Comparison of ENCODE assay signal across 12 cellular contexts in the genomic region with DNA sequence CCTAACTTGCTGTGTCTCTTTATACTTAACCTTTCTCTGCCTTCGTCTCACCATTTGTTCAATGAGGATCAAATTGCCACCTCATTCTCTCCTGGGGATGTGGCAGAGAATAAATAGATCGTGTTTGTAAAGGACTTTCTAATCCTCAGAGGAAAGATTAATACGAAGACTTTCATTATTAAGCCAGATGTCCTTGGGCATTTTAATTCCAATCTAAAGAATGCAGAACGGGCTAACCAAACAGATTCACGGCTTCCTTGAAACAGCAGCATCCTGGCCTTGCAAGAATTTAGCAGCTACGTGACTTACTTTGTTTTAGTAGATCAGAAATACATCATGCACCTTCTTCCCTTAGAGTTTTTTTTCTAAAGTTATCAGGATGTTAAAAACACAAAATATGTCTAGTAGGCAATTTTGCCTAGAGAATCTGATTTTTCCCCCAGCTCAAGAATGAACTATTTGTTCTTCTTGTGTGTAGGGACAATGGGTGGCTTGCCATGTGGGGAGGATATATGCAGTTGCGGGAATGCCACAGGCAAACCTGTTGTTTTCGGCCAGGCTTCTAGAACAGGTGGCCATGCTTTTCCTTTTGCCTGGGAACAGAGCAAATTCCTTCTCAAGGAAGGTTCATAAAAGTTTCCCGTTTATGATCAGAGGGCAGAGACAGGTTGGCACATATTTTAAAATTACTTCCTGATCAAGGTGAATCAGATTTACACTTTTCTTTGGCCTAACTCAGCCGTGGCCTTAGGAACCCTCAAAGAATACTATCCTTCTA. TPM values are rescaled to one million over a fixed set of nuclear protein-coding genes. Genes with fewer than 3 reads are reported as not detected.
DNase-seq lines count a peak whose midpoint lies in the region; ATAC-seq and TF ChIP-seq lines count a peak whose summit lies in the region.
"Had no signal": no experiment of that assay in that cellular context is flagged by ENCODE, and none has a peak within 500 bp of the region (broad histone marks: within the 10 kb centered on the region; RNA-seq: fewer than 3 reads in every experiment).

No MANE protein-coding gene starts in this region.

- H3K4me3 Mint-ChIP-seq in Caco-2 (ENCODE audit: unreplicated experiment), result peak overlapping the region; percentile 95
- H3K4me3 Mint-ChIP-seq in endothelial cell (ENCODE audit: unreplicated experiment), result peak overlapping the region; percentile 42
- peak overlapping the region; percentile 87 to 97 (median 96) for H3K4me3 Mint-ChIP-seq in nephron
- H3K4me3 Mint-ChIP-seq: CD8-positive, alpha-beta memory T cell had no signal

- no peaks in the 10 kb centered on the region for H3K9me3 Mint-ChIP-seq in Caco-2 (ENCODE audit: unreplicated experiment)
- H3K9me3 Mint-ChIP-seq in endothelial cell (ENCODE audit: unreplicated experiment), result no peaks in the 10 kb centered on the region
- no peaks in the 10 kb centered on the region for H3K9me3 Mint-ChIP-seq in nephron

- BruUV-seq in Caco-2 (replicated peaks; lab: Mats Ljungman, UMichigan), result no TSS peak

- no peak overlapping the region for H3K4me3 ChIP-seq in Caco-2 (ENCODE audit: low read depth, low read length)

- no peaks in the 10 kb centered on the region for H3K36me3 ChIP-seq in Caco-2 (ENCODE audit: control insufficient read depth, insufficient read depth, low read length)

- ATAC-seq in GM19324 (IDR thresholded peaks at IDR 0.05; ENCODE audit: low FRiP score, unreplicated experiment) (no peak), GM18873 (IDR thresholded peaks at IDR 0.05; ENCODE audit: low FRiP score, unreplicated experiment) (no peak)

- intact Hi-C loops in Caco-2 (cut with micrococcal nuclease; ENCODE audit: unreplicated experiment), result loop anchor here (5.0 kb wide), 1 partner anchor 425 kb away; no protein-coding TSS in a partner anchor

- CTCF ChIA-PET in Caco-2 (lab: Charles Lee), result no interaction called here

- H3K4me1 ChIP-seq in Caco-2, result peaks cover 40% of the 10 kb centered on the region

- H3K36me3 Mint-ChIP-seq in Caco-2 (ENCODE audit: insufficient read depth, unreplicated experiment) (peaks cover 17% of the 10 kb centered on the region), endothelial cell (ENCODE audit: low read depth, unreplicated experiment) (no peaks in the 10 kb centered on the region), nephron (ENCODE audit: low read depth) (no peaks in the 10 kb centered on the region)
- H3K36me3 Mint-ChIP-seq: CD8-positive, alpha-beta memory T cell had no signal

- H3K9me3 ChIP-seq in Caco-2, result no peaks in the 10 kb centered on the region

- DNase-seq in Caco-2, result no peak
- peak; percentile 29 to 84 for DNase-seq in NCI-H524 (lab: John Stamatoyannopoulos, UW)
- no peak for DNase-seq in endothelial cell (ENCODE audit: low spot score)
- no peak for DNase-seq in stimulated activated CD4-positive, alpha-beta T cell treated with anti-CD3 and anti-CD28 coated beads, Interleukin-4, amount 100 ng/mL, for 24 hours
- DNase-seq in SKM-1 (lab: John Stamatoyannopoulos, UW; ENCODE audit: unreplicated experiment), result no peak
- DNase-seq: activated CD4-positive, CD25-positive, alpha-beta regulatory T cell treated with anti-CD3 and anti-CD28 coated beads, Interleukin-2, amount 50 U/mL, for 72 hours; activated gamma-delta T cell treated with Interleukin-2 at 50 U/mL for 16 hours; CD8-positive, alpha-beta memory T cell; RPMI8226 had no signal

- TF ChIP-seq CTCF in Caco-2 (IDR thresholded peaks at IDR 0.05; ENCODE audit: insufficient read depth in 1 of 2, low read depth in 1 of 2, low read length in 1 of 2, severe bottlenecking in 1 of 2, unreplicated experiment in 1 of 2) (no peak), endothelial cell (IDR thresholded peaks at IDR 0.05; ENCODE audit: unreplicated experiment) (no peak), nephron (IDR thresholded peaks at IDR 0.05; ENCODE audit: unreplicated experiment in 3 of 3) (no peak)

- H3K4me1 Mint-ChIP-seq in Caco-2 (ENCODE audit: low read depth, unreplicated experiment), result peaks cover 15% of the 10 kb centered on the region
- peaks cover 32% of the 10 kb centered on the region for H3K4me1 Mint-ChIP-seq in endothelial cell (ENCODE audit: unreplicated experiment)
- peaks cover 62% of the 10 kb centered on the region for H3K4me1 Mint-ChIP-seq in nephron

- H3K27me3 ChIP-seq in Caco-2 (replicated peaks; ENCODE audit: control insufficient read depth, insufficient read depth, low read length), result no peaks in the 10 kb centered on the region

- H3K27ac Mint-ChIP-seq in Caco-2 (ENCODE audit: unreplicated experiment) (peak overlapping the region; percentile 39), endothelial cell (ENCODE audit: unreplicated experiment) (peak overlapping the region; percentile 75), nephron (peak overlapping the region; percentile 89 to 91 (median 90))
- H3K27ac Mint-ChIP-seq: CD8-positive, alpha-beta memory T cell had no signal

- POLR2A ChIA-PET in Caco-2 (lab: Charles Lee), result no interaction called here

- H3K27me3 Mint-ChIP-seq in Caco-2 (ENCODE audit: insufficient read depth, unreplicated experiment), result no peaks in the 10 kb centered on the region
- H3K27me3 Mint-ChIP-seq in endothelial cell (ENCODE audit: unreplicated experiment), result peaks cover 3% of the 10 kb centered on the region
- H3K27me3 Mint-ChIP-seq in nephron (ENCODE audit: low read depth), result no peaks in the 10 kb centered on the region

RNA-seq across cellular contexts. Expression of a gene that starts 3.0 kb away (rescaled TPM):
- total RNA-seq in Caco-2 (2022) (54.0 and 61.3 TPM in 2 replicates), endothelial cell (ENCODE audit: unreplicated experiment) (61.8 TPM)
- total RNA-seq: CD8-positive, alpha-beta memory T cell had no signal

Comparison
In these comparisons a context has a peak if more than half of its experiments do, and no peak if none do; other contexts are left out.
1. DNase-seq: peak in NCI-H524 (2 of 2); none in Caco-2 (0 of 2), endothelial cell (single experiment), stimulated activated CD4-positive, alpha-beta T cell treated with anti-CD3 and anti-CD28 coated beads, Interleukin-4, amount 100 ng/mL, for 24 hours (single experiment) and SKM-1 (single experiment).
2. H3K27ac Mint-ChIP-seq: peak in every context shown above with its lines; median percentile 90 in nephron; 75 in endothelial cell; 39 in Caco-2.
3. H3K4me3 Mint-ChIP-seq: peak in every context shown above with its lines; median percentile 96 in nephron; 95 in Caco-2; 42 in endothelial cell.